27 cellular contexts compared by ENCODE assay signal in genomic region chr4:59179372-59179771, GRCh38.
"Had no signal": no experiment of that assay in that cellular context is flagged by ENCODE, and none has a peak within 500 bp of the region (broad histone marks: within the 10 kb centered on the region; RNA-seq: fewer than 3 reads in every experiment).

No MANE protein-coding gene starts in this region.

- H3K36me3 ChIP-seq: neural progenitor cell, neutrophil, pancreas, right lobe of liver, spleen, suprapubic skin, tibial artery, transverse colon, vagina had no signal

- H3K4me1 ChIP-seq: pancreas, psoas muscle, right lobe of liver, spleen, suprapubic skin, testis, tibial artery, transverse colon, vagina had no signal

- H3K27ac ChIP-seq: neural progenitor cell, neutrophil, pancreas, psoas muscle, right lobe of liver, skin epidermis, spleen, suprapubic skin, testis, tibial artery, transverse colon, vagina had no signal

- H3K27me3 ChIP-seq: neural progenitor cell, neutrophil, pancreas, right lobe of liver, spleen, suprapubic skin, testis, transverse colon, vagina had no signal

- DNase-seq: naive thymus-derived CD4-positive, alpha-beta T cell; natural killer cell; nucleus accumbens; psoas muscle; right cardiac atrium; right lobe of liver; spleen; stimulated activated CD4-positive, alpha-beta T cell treated with anti-CD3 and anti-CD28 coated beads, Interleukin-12 subunit alpha, Interleukin-12 subunit beta, amount 100 ng/mL, for 4 hours; stimulated activated CD4-positive, alpha-beta T cell treated with anti-CD3 and anti-CD28 coated beads, Interleukin-1b, Interleukin-23, amount 100 ng/mL, for 48 hours; stimulated activated CD4-positive, alpha-beta T cell treated with anti-CD3 and anti-CD28 coated beads, Interleukin-4, amount 100 ng/mL, for 1 hour; stimulated activated CD4-positive, alpha-beta T cell treated with anti-CD3 and anti-CD28 coated beads, Interleukin-4, amount 100 ng/mL, for 4 hours; stimulated activated CD8-positive, alpha-beta memory T cell treated with anti-CD3 and anti-CD28 coated beads, Interleukin-4, amount 100 ng/mL, for 48 hours; stimulated activated naive CD4-positive, alpha-beta T cell; stimulated activated naive CD8-positive, alpha-beta T cell treated with anti-CD3 and anti-CD28 coated beads, Interleukin-15, amount 100 ng/mL, for 72 hours; stimulated activated naive CD8-positive, alpha-beta T cell treated with anti-CD3 and anti-CD28 coated beads, Interleukin-15, Interleukin-2, amounts not matched to agents 100 U/mL and 50 U/mL, for 24 hours; substantia nigra; testis; tibial artery; transverse colon had no signal

- ATAC-seq: naive thymus-derived CD4-positive, alpha-beta T cell; natural killer cell; pancreas; psoas muscle; right cardiac atrium; stimulated activated memory B cell treated with anti-CD40 and anti-IgM and Interleukin-4, amounts not matched to agents 10 μg/mL and 1 μg/mL and 100 μg/mL, for 72 hours; stimulated activated naive CD8-positive, alpha-beta T cell treated with anti-CD3 and anti-CD28 coated beads, Interleukin-15, Interleukin-2, amounts not matched to agents 100 U/mL and 50 U/mL, for 24 hours had no signal

- H3K9me3 ChIP-seq: neutrophil, pancreas, psoas muscle, right lobe of liver, suprapubic skin, testis, tibial artery, transverse colon, vagina had no signal

- H3K4me3 ChIP-seq: neural progenitor cell, pancreas, psoas muscle, right lobe of liver, skin epidermis, smooth muscle cell, spleen, suprapubic skin, testis, tibial artery, transverse colon, vagina had no signal
